ENCODE assay signal across 21 cellular contexts in genomic region chr1:62273953-62274352, GRCh38. TPM values are rescaled to one million over a fixed set of nuclear protein-coding genes. Genes with fewer than 3 reads are reported as not detected.
"Had no signal": no experiment of that assay in that cellular context is flagged by ENCODE, and none has a peak within 500 bp of the region (broad histone marks: within the 10 kb centered on the region; RNA-seq: fewer than 3 reads in every experiment).

No MANE protein-coding gene starts in this region.

- H3K27ac ChIP-seq: colonic mucosa, esophagus squamous epithelium, gastroesophageal sphincter, sigmoid colon, stomach had no signal

- H3K9me3 ChIP-seq: colonic mucosa, esophagus squamous epithelium, mucosa of descending colon had no signal

- DNase-seq: colonic mucosa; dermis blood vessel endothelial cell; esophagus squamous epithelium; foreskin fibroblast; glutamatergic neuron; islet precursor cell; mammary epithelial cell; mucosa of descending colon; sigmoid colon; stimulated activated CD4-positive, alpha-beta T cell treated with anti-CD3 and anti-CD28 coated beads, Interleukin-2, amount 100 ng/mL, for 24 hours; stimulated activated CD4-positive, alpha-beta T cell treated with anti-CD3 and anti-CD28 coated beads, Interleukin-4, amount 100 ng/mL, for 4 hours; stimulated activated naive CD4-positive, alpha-beta T cell; stomach; substantia nigra had no signal

- ATAC-seq: gastroesophageal sphincter, left lobe of liver, mucosa of descending colon had no signal

- H3K4me3 Mint-ChIP-seq: type B pancreatic cell had no signal

- H3K27ac Mint-ChIP-seq: type B pancreatic cell had no signal

- H3K4me1 ChIP-seq: colonic mucosa, esophagus squamous epithelium, gastroesophageal sphincter, sigmoid colon, stomach had no signal

- H3K4me3 ChIP-seq: colonic mucosa, esophagus squamous epithelium, gastroesophageal sphincter, mucosa of descending colon, sigmoid colon, skin epidermis, stomach had no signal

- H3K36me3 ChIP-seq: colonic mucosa, esophagus squamous epithelium, gastroesophageal sphincter, sigmoid colon had no signal

- H3K27me3 ChIP-seq: colonic mucosa, esophagus squamous epithelium, gastroesophageal sphincter, sigmoid colon, stomach had no signal

RNA-seq across cellular contexts. Expression of gene KANK4, which starts 45.3 kb away (rescaled TPM):
- total RNA-seq: dermis blood vessel endothelial cell, epithelial cell of proximal tubule, osteocyte, pulmonary artery endothelial cell had no signal
